24 cellular contexts compared by ENCODE assay signal in genomic region chr6:133855994-133856393, GRCh38. TPM values are rescaled to one million over a fixed set of nuclear protein-coding genes. Genes with fewer than 3 reads are reported as not detected.
A peak's percentile ranks its signal among the peaks of the same experiment; 100 is the strongest.
DNase-seq lines count a peak whose midpoint lies in the region; ATAC-seq, FAIRE-seq and TF ChIP-seq lines count a peak whose summit lies in the region.
"Had no signal": no experiment of that assay in that cellular context is flagged by ENCODE, and none has a peak within 500 bp of the region (broad histone marks: within the 10 kb centered on the region; RNA-seq: fewer than 3 reads in every experiment).

No MANE protein-coding gene starts in this region.

- H2BK15ac ChIP-seq in H1 (ENCODE audit: low read length): no peak overlapping the region
- H2BK15ac ChIP-seq in neuronal stem cell (ENCODE audit: low read length): no peak overlapping the region

- no peak overlapping the region for H3K56ac ChIP-seq in H1 (replicated peaks; ENCODE audit: insufficient read length, low read depth, low read length)

- H3K4me3 ChIP-seq in H7 (ENCODE audit: insufficient read depth, low read depth, low read length) (no peak overlapping the region), MG63 (peak overlapping the region; percentile 1; the same call in 1 of the 2 replicates), H1 (ENCODE audit: extremely low read depth in 1 of 4, insufficient read depth in 2 of 4, low read depth in 3 of 4, low read length in 4 of 4) (peak overlapping the region in 1 of 4 experiments; percentile 8; a peak in 1 of 8 replicates), neuronal stem cell (ENCODE audit: low read length in 2 of 2) (no peak overlapping the region), ascending aorta (no peak overlapping the region)
- H3K4me3 ChIP-seq: GM23248 had no signal

- H3K4me2 ChIP-seq in H1 (ENCODE audit: insufficient read depth in 1 of 2, low read depth in 2 of 2, low read length in 2 of 2): peak overlapping the region; percentile 9 to 42; a peak in 3 of 4 replicates
- no peak overlapping the region for H3K4me2 ChIP-seq in neuronal stem cell (ENCODE audit: insufficient read depth, low read length, poor library complexity, severe bottlenecking)

- H3K9me3 ChIP-seq in MG63 (peaks cover 7% of the 10 kb centered on the region), H1 (ENCODE audit: insufficient read depth in 2 of 2, low read depth in 1 of 2, low read length in 1 of 2) (no peaks in the 10 kb centered on the region), neuronal stem cell (replicated peaks in 1 of 2; ENCODE audit: control insufficient read depth in 2 of 2, insufficient read depth in 1 of 2, low read depth in 1 of 2, low read length in 2 of 2) (no peaks in the 10 kb centered on the region), ascending aorta (peaks cover 0 to 6% of the 10 kb centered on the region in 2 donors)
- H3K9me3 ChIP-seq: BE2C had no signal

- H2AK5ac ChIP-seq in H1 (ENCODE audit: low read depth, low read length) (no peak overlapping the region), neuronal stem cell (ENCODE audit: low read depth, low read length) (no peak overlapping the region)

- H3K79me2 ChIP-seq in H1 (ENCODE audit: control insufficient read depth in 1 of 2, insufficient read depth in 2 of 2, low read length in 2 of 2): no peaks in the 10 kb centered on the region

- intact Hi-C loops in ascending aorta (cut with DNase I): loop anchor here (5.0 kb wide), 1 partner anchor 36 kb away; no protein-coding TSS in a partner anchor

- H3K4me1 ChIP-seq in H1 (replicated peaks in 1 of 4; ENCODE audit: control insufficient read depth in 3 of 4, insufficient read depth in 4 of 4, low read length in 3 of 4) (peaks cover 0 to 9% (median 2%) of the 10 kb centered on the region in 4 experiments; a peak in 4 of 7 replicates), neuronal stem cell (ENCODE audit: control insufficient read depth in 2 of 2, insufficient read depth in 1 of 2, low read depth in 1 of 2, low read length in 2 of 2) (peaks cover 0 to 4% of the 10 kb centered on the region in 2 donors), ascending aorta (peaks cover 0 to 9% of the 10 kb centered on the region in 2 donors)
- H3K4me1 ChIP-seq: BE2C had no signal

- H3K27me3 ChIP-seq in H7 (ENCODE audit: control insufficient read depth, insufficient read depth, low read length) (peaks cover 41% of the 10 kb centered on the region), MG63 (no peaks in the 10 kb centered on the region), H1 (replicated peaks in 1 of 4; ENCODE audit: control insufficient read depth in 3 of 4, extremely low read depth in 1 of 4, insufficient read depth in 3 of 4, low read length in 3 of 4) (peaks cover 2 to 34% (median 23%) of the 10 kb centered on the region in 4 experiments), neuronal stem cell (ENCODE audit: control insufficient read depth in 3 of 3, insufficient read depth in 3 of 3, low read depth in 1 of 3, low read length in 3 of 3) (peaks cover 7 to 50% (median 22%) of the 10 kb centered on the region in 3 experiments), ascending aorta (peaks cover 26% of the 10 kb centered on the region)

- H3K27ac ChIP-seq in H1 (ENCODE audit: low read depth, low read length): no peak overlapping the region
- no peak overlapping the region for H3K27ac ChIP-seq in neuronal stem cell (replicated peaks; ENCODE audit: low read length)
- no peak overlapping the region for H3K27ac ChIP-seq in ascending aorta
- H3K27ac ChIP-seq: GM23248 had no signal

- no peaks in the 10 kb centered on the region for H3K79me1 ChIP-seq in H1 (ENCODE audit: low read depth, low read length)
- no peaks in the 10 kb centered on the region for H3K79me1 ChIP-seq in neuronal stem cell (ENCODE audit: low read depth, low read length)

- no peak for TF ChIP-seq EP300 in H1 (IDR thresholded peaks at IDR 0.05; ENCODE audit: borderline replicate concordance in 1 of 2, low read depth in 2 of 2, low read length in 2 of 2)

- POLR2A ChIA-PET in H1 (lab: Charles Lee; ENCODE audit: partially characterized antibody): no interaction called here

- CTCF ChIA-PET in H1 (lab: Charles Lee; ENCODE audit: partially characterized antibody): interaction anchor here (1.7 to 3.2 kb wide), 2 partner anchors 61 to 66 kb away, joined by 9 to 11 read pairs; no protein-coding TSS in a partner anchor

- H2BK20ac ChIP-seq in H1 (ENCODE audit: low read length): no peak overlapping the region

- no peaks in the 10 kb centered on the region for H4K20me1 ChIP-seq in H1 (replicated peaks in 1 of 2; ENCODE audit: control insufficient read depth in 1 of 2, insufficient read depth in 2 of 2, low read length in 2 of 2)

- no peak overlapping the region for H4K91ac ChIP-seq in H1 (replicated peaks; ENCODE audit: insufficient read length, low read length)
- no peak overlapping the region for H4K91ac ChIP-seq in neuronal stem cell (ENCODE audit: low read depth, low read length, poor library complexity)

- DNase-seq in H7 (peak; percentile 12), MG63 (no peak), H1 (ENCODE audit: low read depth in 1 of 2, low spot score in 2 of 2) (no peak), neuronal stem cell (ENCODE audit: low spot score) (peak; percentile 20), ascending aorta (ENCODE audit: low spot score in 2 of 2) (no peak)
- DNase-seq: BE2C; EL; GF-D8; GM23248; Karpas-422; NCI-H1694 treated with DMSO at 0.1 percent for 48 hours; NCI-H2081 treated with DMSO at 0.1 percent for 48 hours; NCI-H446; NCI-H526; NK-92 treated with Interleukin-12 subunit alpha and Interleukin-12 subunit beta, amount 100 ng/mL, for 24 hours; OCI-M1; RPMI8226; SHP77; SW 1271 had no signal

- H2BK12ac ChIP-seq in H1 (ENCODE audit: low read depth, low read length) (no peak overlapping the region), neuronal stem cell (ENCODE audit: low read length) (no peak overlapping the region)

- H3K9ac ChIP-seq in H1 (replicated peaks in 1 of 4; ENCODE audit: extremely low read depth in 1 of 4, low read depth in 3 of 4, low read length in 3 of 4): no peak overlapping the region
- no peak overlapping the region for H3K9ac ChIP-seq in neuronal stem cell (ENCODE audit: low read depth, low read length, poor library complexity)
- H3K9ac ChIP-seq: GM23248 had no signal

- no peak overlapping the region for H4K5ac ChIP-seq in H1 (ENCODE audit: insufficient read length, low read depth, low read length)

- no peak overlapping the region for H2AFZ ChIP-seq in H1 (ENCODE audit: low read length)
- no peak overlapping the region for H2AFZ ChIP-seq in neuronal stem cell (ENCODE audit: low read length)
- H2AFZ ChIP-seq: GM23248 had no signal

- 16 to 100% methylated on average over 1 to 4 of the region's 4 CpGs for WGBS in H1 (ENCODE audit: extremely low coverage in 1 of 2, insufficient coverage in 1 of 2, insufficient read length in 1 of 2, insufficient replicate concordance in 2 of 2, low coverage in 1 of 2, low lambda C conversion rate in 2 of 2, missing lambda C conversion rate in 1 of 2), 2 experiments
- WGBS in neuronal stem cell (ENCODE audit: extremely low coverage in 2 of 2, insufficient read length in 2 of 2, insufficient replicate concordance in 1 of 2), 2 donors: 100% methylated on average over 1 of the region's 4 CpGs; no CpG with 5 or more reads in 1 of the 2 donors

- H3K23ac ChIP-seq in H1 (ENCODE audit: insufficient read length) (no peak overlapping the region), neuronal stem cell (ENCODE audit: low read depth, low read length, poor library complexity) (no peak overlapping the region)

- H3K14ac ChIP-seq in H1 (ENCODE audit: insufficient read length): no peak overlapping the region
- no peak overlapping the region for H3K14ac ChIP-seq in neuronal stem cell (ENCODE audit: low read length)

- no peak for FAIRE-seq in H1 (lab: Jason Lieb, UNC)
- FAIRE-seq: D721Med had no signal

- no peak overlapping the region for H3K18ac ChIP-seq in H1 (ENCODE audit: extremely low read depth, low read length)
- H3K18ac ChIP-seq in neuronal stem cell (ENCODE audit: low read length): no peak overlapping the region

- H2BK120ac ChIP-seq in H1 (replicated peaks; ENCODE audit: low read depth, low read length) (no peak overlapping the region), neuronal stem cell (ENCODE audit: low read depth, low read length) (no peak overlapping the region)

- H3K23me2 ChIP-seq in H1 (ENCODE audit: low read depth, low read length): peaks cover 9% of the 10 kb centered on the region

- no peak for TF ChIP-seq RAD21 in H1 (IDR thresholded peaks at IDR 0.05 in 1 of 2, conservative IDR thresholded peaks at IDR 0.05 in 1 of 2; ENCODE audit: low read depth in 2 of 2, low read length in 2 of 2)

- no peak for TF ChIP-seq POLR2A in H1 (IDR thresholded peaks at IDR 0.05; ENCODE audit: control extremely low read depth in 1 of 2, low read depth in 2 of 2, low read length in 2 of 2)

- TF ChIP-seq CTCF in H1 (IDR thresholded peaks at IDR 0.05; ENCODE audit: control extremely low read depth in 1 of 3, insufficient read depth in 1 of 3, low read depth in 1 of 3, low read length in 3 of 3): no peak
- no peak for TF ChIP-seq CTCF in ascending aorta (IDR thresholded peaks at IDR 0.05)

- H4K8ac ChIP-seq in H1 (ENCODE audit: extremely low read depth, insufficient read depth, low read length): no peak overlapping the region
- no peak overlapping the region for H4K8ac ChIP-seq in neuronal stem cell (ENCODE audit: low read depth, low read length)

- H3K36me3 ChIP-seq in H7 (replicated peaks; ENCODE audit: control insufficient read depth, insufficient read depth, low read length) (no peaks in the 10 kb centered on the region), MG63 (no peaks in the 10 kb centered on the region), H1 (ENCODE audit: control insufficient read depth in 2 of 4, insufficient read depth in 4 of 4, low read length in 3 of 4) (no peaks in the 10 kb centered on the region), neuronal stem cell (replicated peaks in 1 of 2; ENCODE audit: control insufficient read depth in 2 of 2, insufficient read depth in 2 of 2, low read length in 2 of 2) (no peaks in the 10 kb centered on the region), ascending aorta (no peaks in the 10 kb centered on the region)
- H3K36me3 ChIP-seq: BE2C had no signal

- ATAC-seq in GM18907 (IDR thresholded peaks at IDR 0.05; ENCODE audit: unreplicated experiment) (no peak), GM19397 (IDR thresholded peaks at IDR 0.05; ENCODE audit: unreplicated experiment) (no peak)
- ATAC-seq: HCT116 had no signal

- H2BK5ac ChIP-seq in H1 (ENCODE audit: low read depth, low read length): no peak overlapping the region
- H2BK5ac ChIP-seq in neuronal stem cell (ENCODE audit: low read length): no peak overlapping the region

- H3K4ac ChIP-seq in H1 (replicated peaks; ENCODE audit: insufficient read length, low read depth, low read length): no peak overlapping the region
- H3K4ac ChIP-seq in neuronal stem cell (ENCODE audit: low read length): no peak overlapping the region

RNA-seq across cellular contexts. Expression of gene TCF21, which starts 32.9 kb away (rescaled TPM):
- 0.03 TPM in 1 of 2 replicates, not detected in the other for total RNA-seq in H7 (2014; rRNA removed; shearing (Covaris generic))
- total RNA-seq in MG63 (2014; rRNA removed; shearing (Covaris generic); ENCODE audit: low replicate concordance): 20.4 and 33.2 TPM in 2 replicates
- total RNA-seq in H1 (2021; fragmentation: NEBNext Ultra II Directional; extraction: Animal tissue kit (Norgen Biotek cat#: 25700)): 0.09 TPM in 1 of 2 replicates, not detected in the other
- polyA plus RNA-seq in H1 (2011; rRNA removed): 0.05 and 0.06 TPM in 2 replicates
- 0.09 TPM for polyA plus RNA-seq in H1 (2011; cell fraction: cytosol; rRNA removed)
- polyA plus RNA-seq in H1 (2011; cell fraction: nucleus; rRNA removed): 0.04 TPM
- 0.05 to 0.09 TPM (median 0.08 TPM) in 3 of 4 replicates, not detected in the other for polyA plus RNA-seq in H1 (2012, experiment 1 of 2)
- polyA plus RNA-seq in H1 (2012, experiment 2 of 2): 0.10 TPM
- polyA plus RNA-seq in H1 (2013, experiment 1 of 2): 0.06 TPM
- 0.06 TPM for polyA plus RNA-seq in H1 (2013, experiment 2 of 2)
- 0.05 and 0.13 TPM in 2 replicates for polyA minus RNA-seq in H1 (2011; rRNA and poly(A)+ RNA removed)
- polyA minus RNA-seq in H1 (2011; cell fraction: cytosol; rRNA and poly(A)+ RNA removed): not detected
- not detected for polyA minus RNA-seq in H1 (2011; cell fraction: nucleus; rRNA and poly(A)+ RNA removed)
- polyA plus RNA-seq in neuronal stem cell (2013, experiment 1 of 2): 0.14 TPM
- 0.22 TPM for polyA plus RNA-seq in neuronal stem cell (2013, experiment 2 of 2)
- total RNA-seq in ascending aorta: 0.32 TPM
- total RNA-seq: A673 had no signal

Comparison
In these comparisons a context has a peak if more than half of its experiments do, and no peak if none do; other contexts are left out.
1. DNase-seq: peak in H7 (single experiment) and neuronal stem cell (single experiment); none in MG63 (single experiment), H1 (0 of 2) and ascending aorta (0 of 2).
2. RNA of gene TCF21, which starts 32.9 kb away (total RNA-seq): 20.4 to 33.2 TPM in MG63; 0.32 TPM in ascending aorta (single experiment), 0.09 TPM in H1 and 0.03 TPM in H7; every median in the first group is over 10 times any median in the second.